8 cellular contexts compared by ENCODE assay signal in the genomic region with DNA sequence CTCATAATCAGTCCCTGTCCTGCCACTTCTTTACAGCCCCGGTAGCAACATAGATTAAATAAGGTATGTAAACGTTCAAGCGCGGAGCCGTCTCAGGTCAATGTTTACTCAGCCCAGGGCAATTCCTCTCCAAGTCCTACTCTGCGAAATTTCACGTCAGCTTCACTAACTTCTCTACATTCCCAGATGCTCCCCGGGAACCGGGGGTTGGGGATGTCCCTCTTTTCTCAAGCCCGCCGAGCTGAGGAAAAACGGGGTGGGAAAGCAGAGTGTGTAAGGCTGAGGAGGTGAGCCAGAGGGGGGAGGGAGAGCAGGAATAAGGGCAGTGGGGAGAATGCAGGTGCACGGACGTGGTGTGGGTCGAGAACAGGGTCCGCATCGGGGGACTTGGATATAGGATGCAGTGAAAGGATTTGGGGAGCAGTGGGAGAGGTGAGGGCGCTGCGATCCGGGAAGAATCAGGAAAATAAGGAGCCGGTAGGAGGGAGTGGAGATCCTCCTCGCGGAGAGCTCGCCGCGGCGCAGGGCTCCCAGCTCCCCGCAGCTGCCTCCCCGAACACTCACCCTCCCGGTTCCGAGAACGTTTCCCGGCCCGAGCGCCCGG. TPM values are rescaled to one million over a fixed set of nuclear protein-coding genes. Genes with fewer than 3 reads are reported as not detected.
DNase-seq lines count a peak whose midpoint lies in the region; ATAC-seq and TF ChIP-seq lines count a peak whose summit lies in the region.

No MANE protein-coding gene starts in this region.

- H3K4me3 ChIP-seq in OCI-LY3 (ENCODE audit: low read length) (peak overlapping the region; percentile 78), breast epithelium (peak overlapping the region; percentile 93 to 99 (median 97)), subcutaneous abdominal adipose tissue (ENCODE audit: low read depth in 1 of 5, low read length in 5 of 5) (peak overlapping the region; percentile 86 to 98 (median 87))

- peak overlapping the region; percentile 65 for H3K9ac ChIP-seq in OCI-LY3 (ENCODE audit: low read length)
- H3K9ac ChIP-seq in subcutaneous abdominal adipose tissue (ENCODE audit: low read length in 5 of 5): peak overlapping the region; percentile 69 to 88 (median 87)

- no peak for TF ChIP-seq POLR2A in breast epithelium (IDR thresholded peaks at IDR 0.05)

- H4K20me1 ChIP-seq in OCI-LY3 (ENCODE audit: insufficient read depth, low read length): no peaks in the 10 kb centered on the region

- peak; percentile 6 for ATAC-seq in left lobe of liver

- H3K27me3 ChIP-seq in OCI-LY3 (ENCODE audit: low read depth, low read length) (peaks cover 18% of the 10 kb centered on the region), breast epithelium (no peaks in the 10 kb centered on the region), subcutaneous abdominal adipose tissue (ENCODE audit: control insufficient read depth in 5 of 5, insufficient read depth in 4 of 5, low read length in 5 of 5) (no peaks in the 10 kb centered on the region)

- peak overlapping the region; percentile 68 for H2AFZ ChIP-seq in OCI-LY3 (ENCODE audit: low read depth, low read length)

- H3K4me1 ChIP-seq in OCI-LY3 (ENCODE audit: low read length): peaks cover 18% of the 10 kb centered on the region
- H3K4me1 ChIP-seq in breast epithelium: peaks cover 0 to 2% of the 10 kb centered on the region in 2 donors
- peaks cover 7 to 30% (median 26%) of the 10 kb centered on the region in 5 donors for H3K4me1 ChIP-seq in subcutaneous abdominal adipose tissue (ENCODE audit: control insufficient read depth in 5 of 5, insufficient read depth in 5 of 5, low read length in 5 of 5)

- TF ChIP-seq CTCF in OCI-LY3 (IDR thresholded peaks at IDR 0.05; ENCODE audit: low read depth, low read length): no peak
- peak in 1 of 3 donors; percentile 10 for TF ChIP-seq CTCF in breast epithelium (IDR thresholded peaks at IDR 0.05)

- DNase-seq in NCI-H526 (lab: John Stamatoyannopoulos, UW) (peak; percentile 27 to 65), NCI-H526 treated with DMSO at 0.1 percent for 48 hours (lab: John Stamatoyannopoulos, UW) (no peak), breast epithelium (ENCODE audit: low spot score in 2 of 2) (peak; percentile 41 to 58), left lobe of liver (ENCODE audit: low spot score) (peak; percentile 60), NCI-H1694 treated with DMSO at 0.1 percent for 48 hours (lab: John Stamatoyannopoulos, UW) (no peak), DMS114 treated with DMSO at 0.1 percent for 48 hours (lab: John Stamatoyannopoulos, UW; ENCODE audit: unreplicated experiment) (no peak)

- no peaks in the 10 kb centered on the region for H3K79me2 ChIP-seq in OCI-LY3 (ENCODE audit: low read length)

- H3K36me3 ChIP-seq in OCI-LY3 (replicated peaks; ENCODE audit: low read depth, low read length) (no peaks in the 10 kb centered on the region), breast epithelium (no peaks in the 10 kb centered on the region), subcutaneous abdominal adipose tissue (ENCODE audit: control insufficient read depth in 5 of 5, insufficient read depth in 5 of 5, low read length in 5 of 5) (no peaks in the 10 kb centered on the region)

- intact Hi-C loops in breast epithelium (cut with DNase I; ENCODE audit: low total_unique reads): loop anchor here (10.0 kb wide), 1 partner anchor 169 kb away; no protein-coding TSS in a partner anchor

- H3K4me2 ChIP-seq in OCI-LY3 (ENCODE audit: low read length): peak overlapping the region; percentile 96

- H3K27ac ChIP-seq in OCI-LY3 (ENCODE audit: low read length): no peak overlapping the region
- H3K27ac ChIP-seq in breast epithelium: peak overlapping the region; percentile 100
- H3K27ac ChIP-seq in subcutaneous abdominal adipose tissue (ENCODE audit: low read depth, low read length): peak overlapping the region; percentile 96

- no peaks in the 10 kb centered on the region for H3K9me3 ChIP-seq in OCI-LY3 (ENCODE audit: insufficient read depth, low read length)
- no peaks in the 10 kb centered on the region for H3K9me3 ChIP-seq in breast epithelium
- H3K9me3 ChIP-seq in subcutaneous abdominal adipose tissue (ENCODE audit: control insufficient read depth in 5 of 5, low read length in 5 of 5): no peaks in the 10 kb centered on the region

RNA-seq across cellular contexts. Expression of gene TP53INP2, which starts 0.5 kb away (rescaled TPM):
- total RNA-seq in breast epithelium: 1 to 10 TPM; 4.7 to 8.0 (median 4.9) TPM
- 14.4 TPM for total RNA-seq in left lobe of liver

RNA-seq across cellular contexts. Expression of gene PIGU, which starts 26.8 kb away (rescaled TPM):
- 10 to 100 TPM in 2 of 3 donors, 1 to 10 TPM in 1; 7.4 to 16.1 (median 15.8) TPM for total RNA-seq in breast epithelium
- total RNA-seq in left lobe of liver: 3.8 TPM

Comparison
In these comparisons a context has a peak if more than half of its experiments do, and no peak if none do; other contexts are left out.
1. DNase-seq: peak in NCI-H526 (2 of 2), breast epithelium (2 of 2) and left lobe of liver (single experiment); none in NCI-H526 treated with DMSO at 0.1 percent for 48 hours (single experiment), NCI-H1694 treated with DMSO at 0.1 percent for 48 hours (single experiment) and DMS114 treated with DMSO at 0.1 percent for 48 hours (single experiment).
2. Peak in every context shown above with its lines, with median percentiles within 50 percentile points of each other: H3K4me3 ChIP-seq.